In the genomic region with DNA sequence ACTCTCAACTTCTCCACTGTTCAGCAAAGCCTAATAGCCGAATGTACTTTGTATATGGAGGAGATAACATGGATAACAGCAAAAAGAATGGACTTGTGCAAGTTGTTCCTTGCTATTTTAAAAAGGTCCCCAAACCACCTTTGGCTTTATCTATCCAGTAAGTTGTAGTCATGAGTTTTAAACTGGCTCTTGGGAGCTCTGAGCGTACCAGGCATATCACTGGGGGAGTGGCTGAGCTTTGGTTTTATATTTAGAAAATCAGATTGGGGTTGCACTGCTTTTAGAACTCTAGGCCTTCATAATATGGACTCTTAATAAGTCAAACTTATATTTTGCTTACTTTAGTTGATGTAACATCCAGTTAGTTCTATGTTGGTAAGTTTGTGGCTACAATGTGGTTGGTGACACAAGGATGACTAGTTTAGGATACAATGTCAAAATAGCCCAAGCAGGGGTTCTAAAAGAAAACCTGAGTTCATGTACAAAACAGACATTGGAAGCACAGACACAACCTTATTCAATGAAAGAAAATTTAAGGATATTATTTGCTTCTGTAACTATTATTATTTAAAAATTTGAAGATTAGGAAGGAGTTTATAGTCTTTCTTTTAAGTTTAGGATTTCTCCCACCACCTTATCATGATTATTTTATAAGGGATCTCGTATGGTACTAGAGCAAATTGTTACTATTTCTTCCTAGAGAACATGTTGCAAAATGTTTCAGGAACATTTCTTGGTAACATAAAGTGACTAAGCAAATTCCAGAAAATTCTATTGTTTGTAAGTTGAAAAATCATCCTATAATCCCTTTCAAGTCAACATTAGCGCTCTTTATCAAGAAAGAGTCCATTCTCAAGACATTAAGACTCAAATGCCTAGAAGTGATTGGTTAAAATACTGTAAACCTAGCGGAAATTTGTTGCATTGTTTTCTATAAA, we compare ENCODE assay signal across 15 cellular contexts.
DNase-seq lines count a peak whose midpoint lies in the region; ATAC-seq and TF ChIP-seq lines count a peak whose summit lies in the region.
"Had no signal": no experiment of that assay in that cellular context is flagged by ENCODE, and none has a peak within 500 bp of the region (broad histone marks: within the 10 kb centered on the region; RNA-seq: fewer than 3 reads in every experiment).

No MANE protein-coding gene starts in this region.

- H3K9me3 Mint-ChIP-seq in activated CD4-positive, alpha-beta memory T cell treated with anti-CD3 and anti-CD28 coated beads for 36 hours, result no peaks in the 10 kb centered on the region
- H3K9me3 Mint-ChIP-seq: H9 had no signal

- TF ChIP-seq CTCF in right atrium auricular region (IDR thresholded peaks at IDR 0.05) (no peak), fibroblast of the aortic adventitia (IDR thresholded peaks at IDR 0.05; ENCODE audit: insufficient read depth, low read length) (no peak)

- H4K20me1 ChIP-seq in Karpas-422 (ENCODE audit: insufficient read depth, low read depth, low read length), result no peaks in the 10 kb centered on the region

- no peak for DNase-seq in Right ventricle myocardium superior
- DNase-seq in right atrium auricular region (ENCODE audit: low spot score), result no peak
- no peak for DNase-seq in activated CD4-positive, alpha-beta memory T cell treated with anti-CD3 and anti-CD28 coated beads for 36 hours
- peak; percentile 55 for DNase-seq in fibroblast of the aortic adventitia (ENCODE audit: low read depth)
- no peak for DNase-seq in NCI-H345 (lab: John Stamatoyannopoulos, UW)
- DNase-seq in stimulated activated CD4-positive, alpha-beta T cell treated with anti-CD3 and anti-CD28 coated beads, Interleukin-4, amount 100 ng/mL, for 4 hours, result no peak
- DNase-seq in Karpas-422, result no peak
- no peak for DNase-seq in dedifferentiated amniotic fluid mesenchymal stem cell (ENCODE audit: extremely low spot score)
- DNase-seq: BE2C, DND-41, H9, NCI-H1105, NCI-H510A, posterior cingulate gyrus had no signal

- intact Hi-C loops in Right ventricle myocardium superior (cut with DNase I), result no loop called here
- intact Hi-C loops in activated CD4-positive, alpha-beta memory T cell treated with anti-CD3 and anti-CD28 coated beads for 36 hours (cut with micrococcal nuclease), result loop anchor here (5.0 kb wide), 1 partner anchor 106 kb away; no protein-coding TSS in a partner anchor

- peaks cover 32% of the 10 kb centered on the region for H3K4me1 Mint-ChIP-seq in activated CD4-positive, alpha-beta memory T cell treated with anti-CD3 and anti-CD28 coated beads for 36 hours (ENCODE audit: low read depth)

- H3K9ac ChIP-seq in Karpas-422 (ENCODE audit: low read length), result no peak overlapping the region

- no peak overlapping the region for H3K27ac ChIP-seq in right atrium auricular region
- no peak overlapping the region for H3K27ac ChIP-seq in Karpas-422 (ENCODE audit: low read length)
- H3K27ac ChIP-seq: cardiac muscle cell had no signal

- H3K27me3 ChIP-seq in right atrium auricular region (no peaks in the 10 kb centered on the region), Karpas-422 (ENCODE audit: low read length) (no peaks in the 10 kb centered on the region)
- H3K27me3 ChIP-seq: cardiac muscle cell had no signal

- peak overlapping the region; percentile 63 for H3K27ac Mint-ChIP-seq in activated CD4-positive, alpha-beta memory T cell treated with anti-CD3 and anti-CD28 coated beads for 36 hours
- H3K27ac Mint-ChIP-seq: H9 had no signal

- no peak overlapping the region for H2AFZ ChIP-seq in Karpas-422 (ENCODE audit: low read length)

- peak; percentile 76 for ATAC-seq in Right ventricle myocardium superior (ENCODE audit: poor library complexity)

- H3K9me2 ChIP-seq in Karpas-422 (replicated peaks; ENCODE audit: insufficient read depth, low read length), result no peaks in the 10 kb centered on the region

- H3K27me3 Mint-ChIP-seq in activated CD4-positive, alpha-beta memory T cell treated with anti-CD3 and anti-CD28 coated beads for 36 hours, result no peaks in the 10 kb centered on the region

- H3K4me1 ChIP-seq in right atrium auricular region (peaks cover 0 to 11% of the 10 kb centered on the region in 2 donors), Karpas-422 (ENCODE audit: low read length) (peaks cover 5% of the 10 kb centered on the region)
- H3K4me1 ChIP-seq: BE2C had no signal

- H3K9me3 ChIP-seq in right atrium auricular region, result no peaks in the 10 kb centered on the region
- H3K9me3 ChIP-seq in Karpas-422 (ENCODE audit: low read length), result no peaks in the 10 kb centered on the region
- H3K9me3 ChIP-seq: BE2C had no signal

- H3K4me2 ChIP-seq in Karpas-422 (ENCODE audit: low read depth, low read length, poor library complexity, severe bottlenecking), result no peak overlapping the region

- no peak overlapping the region for H3K4me3 Mint-ChIP-seq in activated CD4-positive, alpha-beta memory T cell treated with anti-CD3 and anti-CD28 coated beads for 36 hours
- H3K4me3 Mint-ChIP-seq: H9 had no signal

- H3K4me3 ChIP-seq in right atrium auricular region (no peak overlapping the region), fibroblast of the aortic adventitia (ENCODE audit: low read depth, low read length) (no peak overlapping the region), Karpas-422 (ENCODE audit: low read length) (no peak overlapping the region)
- H3K4me3 ChIP-seq: cardiac muscle cell had no signal

- CTCF ChIA-PET in activated CD4-positive, alpha-beta memory T cell treated with anti-CD3 and anti-CD28 coated beads for 36 hours (lab: Charles Lee), result interaction anchor here (0.9 kb wide), 1 partner anchor 171 kb away, joined by 3 read pairs; no protein-coding TSS in a partner anchor

- H3K79me2 ChIP-seq in Karpas-422 (ENCODE audit: low read length), result no peaks in the 10 kb centered on the region

- POLR2A ChIA-PET in activated CD4-positive, alpha-beta memory T cell treated with anti-CD3 and anti-CD28 coated beads for 36 hours (lab: Charles Lee), result no interaction called here

- no peaks in the 10 kb centered on the region for H3K36me3 ChIP-seq in right atrium auricular region
- no peaks in the 10 kb centered on the region for H3K36me3 ChIP-seq in Karpas-422 (ENCODE audit: insufficient read depth, low read length)
- H3K36me3 ChIP-seq: BE2C, cardiac muscle cell had no signal

- peaks cover 68% of the 10 kb centered on the region for H3K36me3 Mint-ChIP-seq in activated CD4-positive, alpha-beta memory T cell treated with anti-CD3 and anti-CD28 coated beads for 36 hours
